14 cellular contexts compared by ENCODE assay signal in genomic region chr10:79229830-79230562, GRCh38.
DNase-seq lines count a peak whose midpoint lies in the region; ATAC-seq and TF ChIP-seq lines count a peak whose summit lies in the region.
"Had no signal": no experiment of that assay in that cellular context is flagged by ENCODE, and none has a peak within 500 bp of the region (broad histone marks: within the 10 kb centered on the region; RNA-seq: fewer than 3 reads in every experiment).

No MANE protein-coding gene starts in this region.

- H3F3A ChIP-seq in DOHH2 (ENCODE audit: control insufficient read depth, insufficient read depth), result peaks cover 11% of the 10 kb centered on the region

- no peaks in the 10 kb centered on the region for H3K27me3 ChIP-seq in DOHH2 (ENCODE audit: control insufficient read depth, low read length)
- no peaks in the 10 kb centered on the region for H3K27me3 ChIP-seq in endodermal cell (ENCODE audit: control insufficient read depth, insufficient read depth, low read length, poor library complexity, severe bottlenecking)
- no peaks in the 10 kb centered on the region for H3K27me3 ChIP-seq in osteoblast (ENCODE audit: insufficient read depth, low read length)
- H3K27me3 ChIP-seq: spleen had no signal

- no peaks in the 10 kb centered on the region for H3K9me3 ChIP-seq in DOHH2 (ENCODE audit: control insufficient read depth, insufficient read depth, low read length)
- no peaks in the 10 kb centered on the region for H3K9me3 ChIP-seq in endodermal cell (ENCODE audit: control insufficient read depth, low read length)
- H3K9me3 ChIP-seq in osteoblast (ENCODE audit: low read depth, low read length), result no peaks in the 10 kb centered on the region
- H3K9me3 ChIP-seq: spleen had no signal

- no peak for ATAC-seq in GM21528 (IDR thresholded peaks at IDR 0.05; ENCODE audit: low FRiP score, unreplicated experiment)
- ATAC-seq: effector memory CD8-positive, alpha-beta T cell had no signal

- H3K36me3 ChIP-seq in DOHH2 (ENCODE audit: control insufficient read depth, low read length) (no peaks in the 10 kb centered on the region), endodermal cell (ENCODE audit: control insufficient read depth, insufficient read depth, low read length) (peaks cover 43% of the 10 kb centered on the region), osteoblast (ENCODE audit: insufficient read depth, low read length) (peaks cover 72% of the 10 kb centered on the region)

- H3K9ac ChIP-seq in endodermal cell (ENCODE audit: extremely low read depth, low read length, poor library complexity, severe bottlenecking), result no peak overlapping the region

- peak overlapping the region; percentile 84 for H3K4me2 ChIP-seq in DOHH2 (ENCODE audit: low read length)
- no peak overlapping the region for H3K4me2 ChIP-seq in osteoblast (ENCODE audit: insufficient read depth, low read length)
- H3K4me2 ChIP-seq: PC-9 had no signal

- no peaks in the 10 kb centered on the region for H3K79me2 ChIP-seq in DOHH2 (ENCODE audit: control insufficient read depth, low read length)
- peaks cover 22% of the 10 kb centered on the region for H3K79me2 ChIP-seq in osteoblast (ENCODE audit: insufficient read depth, low read length)

- no peaks in the 10 kb centered on the region for H3K9me3 Mint-ChIP-seq in endodermal cell
- no peaks in the 10 kb centered on the region for H3K9me3 Mint-ChIP-seq in neural crest cell
- H3K9me3 Mint-ChIP-seq: effector memory CD8-positive, alpha-beta T cell had no signal

- H3K4me3 Mint-ChIP-seq in endodermal cell (no peak overlapping the region), neural crest cell (peak overlapping the region; percentile 58)
- H3K4me3 Mint-ChIP-seq: CD4-positive, CD25-positive, alpha-beta regulatory T cell; effector memory CD8-positive, alpha-beta T cell had no signal

- TF ChIP-seq CTCF in DOHH2 (IDR thresholded peaks at IDR 0.05; ENCODE audit: low read depth, low read length, poor library complexity, severe bottlenecking) (no peak), endodermal cell (conservative IDR thresholded peaks at IDR 0.05) (no peak), neural crest cell (conservative IDR thresholded peaks at IDR 0.05) (no peak), osteoblast (IDR thresholded peaks at IDR 0.05; ENCODE audit: extremely low read depth, low read depth, low read length) (no peak)

- H3K36me3 Mint-ChIP-seq in endodermal cell (ENCODE audit: low read depth), result peaks cover 37% of the 10 kb centered on the region
- H3K36me3 Mint-ChIP-seq in neural crest cell (ENCODE audit: low read depth), result peaks cover 8% of the 10 kb centered on the region

- DNase-seq in NCI-H2227 (lab: John Stamatoyannopoulos, UW; ENCODE audit: unreplicated experiment) (peak; percentile 64), endodermal cell (peak; percentile 89), neural crest cell (ENCODE audit: low read depth, low spot score) (peak; percentile 61), A172 (ENCODE audit: low spot score) (no peak), osteoblast (ENCODE audit: insufficient read length, low spot score, missing footprints) (no peak), AG08395 (ENCODE audit: low spot score) (no peak)
- DNase-seq: activated CD8-positive, alpha-beta memory T cell treated with anti-CD3 and anti-CD28 coated beads, Interleukin-2, amount 50 U/mL, for 4 hours; CD4-positive, CD25-positive, alpha-beta regulatory T cell; effector memory CD8-positive, alpha-beta T cell; head of caudate nucleus; PC-9; spleen had no signal

- H3K9me2 ChIP-seq in DOHH2 (replicated peaks; ENCODE audit: control insufficient read depth, low read length), result no peaks in the 10 kb centered on the region

- H3K4me3 ChIP-seq in DOHH2 (ENCODE audit: low read length), result peak overlapping the region; percentile 69
- H3K4me3 ChIP-seq in endodermal cell (ENCODE audit: low read length), result no peak overlapping the region
- H3K4me3 ChIP-seq in osteoblast (ENCODE audit: insufficient read depth, low read length), result no peak overlapping the region
- H3K4me3 ChIP-seq: PC-9, spleen had no signal

- H4K20me1 ChIP-seq in DOHH2 (ENCODE audit: control insufficient read depth, insufficient read depth, low read depth, low read length) (no peaks in the 10 kb centered on the region), osteoblast (ENCODE audit: insufficient read depth, low read length) (peaks cover 72% of the 10 kb centered on the region)

- H3K4me1 Mint-ChIP-seq in endodermal cell, result peaks cover 27% of the 10 kb centered on the region
- H3K4me1 Mint-ChIP-seq in neural crest cell, result peaks cover 37% of the 10 kb centered on the region

- H3K27ac ChIP-seq in DOHH2 (ENCODE audit: low read depth, low read length), result peak overlapping the region; percentile 38
- peak overlapping the region; percentile 67 for H3K27ac ChIP-seq in endodermal cell (ENCODE audit: low read depth, low read length)
- no peak overlapping the region for H3K27ac ChIP-seq in osteoblast (ENCODE audit: low read depth, low read length)
- H3K27ac ChIP-seq: PC-9 had no signal

- H3K27me3 Mint-ChIP-seq in endodermal cell (ENCODE audit: insufficient read depth) (no peaks in the 10 kb centered on the region), neural crest cell (ENCODE audit: low read depth) (peaks cover 5% of the 10 kb centered on the region)
- H3K27me3 Mint-ChIP-seq: CD4-positive, CD25-positive, alpha-beta regulatory T cell; effector memory CD8-positive, alpha-beta T cell had no signal

- WGBS in endodermal cell (ENCODE audit: insufficient coverage in 1 of 2, insufficient read length in 1 of 2), 2 experiments, result 66 to 77% methylated on average over 12 to 19 of the region's 19 CpGs

- peak overlapping the region; percentile 89 for H3K27ac Mint-ChIP-seq in endodermal cell
- peak overlapping the region; percentile 97 for H3K27ac Mint-ChIP-seq in neural crest cell (ENCODE audit: unreplicated experiment)
- H3K27ac Mint-ChIP-seq: CD4-positive, CD25-positive, alpha-beta regulatory T cell; effector memory CD8-positive, alpha-beta T cell had no signal

- H3K4me1 ChIP-seq in DOHH2 (ENCODE audit: control insufficient read depth, low read length) (peaks cover 34% of the 10 kb centered on the region), endodermal cell (ENCODE audit: control insufficient read depth, insufficient read depth, low read length) (peaks cover 5% of the 10 kb centered on the region), osteoblast (ENCODE audit: insufficient read depth, low read length) (peaks cover 14% of the 10 kb centered on the region)

- H2AFZ ChIP-seq in osteoblast (ENCODE audit: low read length), result no peak overlapping the region
- H2AFZ ChIP-seq: PC-9 had no signal

Comparison
In these comparisons a context has a peak if more than half of its experiments do, and no peak if none do; other contexts are left out.
1. DNase-seq: peak in NCI-H2227 (single experiment), endodermal cell (single experiment) and neural crest cell (single experiment); none in A172 (single experiment), osteoblast (single experiment) and AG08395 (single experiment).